In the genomic region with DNA sequence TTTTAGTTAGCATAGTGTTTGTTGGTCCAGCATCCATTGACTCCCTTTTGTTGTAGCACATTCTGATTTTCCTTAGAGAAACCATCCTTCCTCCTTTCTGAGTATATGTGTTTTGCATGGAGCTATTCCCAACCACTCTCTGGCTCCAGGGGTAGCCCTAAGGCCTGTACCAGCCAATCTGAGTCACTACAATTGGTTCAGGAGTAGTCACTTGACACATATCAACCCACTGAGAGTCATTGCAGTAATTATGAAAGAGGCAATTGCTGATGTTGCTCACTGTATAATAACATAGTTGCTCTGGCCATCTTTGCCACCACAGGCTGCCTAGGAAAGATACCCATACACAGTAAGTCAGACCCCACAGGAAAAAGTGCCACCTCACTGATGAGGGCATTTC, we compare ENCODE assay signal across 29 cellular contexts.
DNase-seq lines count a peak whose midpoint lies in the region; ATAC-seq and TF ChIP-seq lines count a peak whose summit lies in the region.
"Had no signal": no experiment of that assay in that cellular context is flagged by ENCODE, and none has a peak within 500 bp of the region (broad histone marks: within the 10 kb centered on the region; RNA-seq: fewer than 3 reads in every experiment).

No MANE protein-coding gene starts in this region.

- peak; percentile 47 for DNase-seq in PC-3
- peak; percentile 35 for DNase-seq in astrocyte of the hippocampus (ENCODE audit: low read depth, low spot score)
- DNase-seq in foreskin keratinocyte, result peak in 1 of 2 donors; percentile 36
- DNase-seq in naive thymus-derived CD8-positive, alpha-beta T cell, result no peak
- no peak for DNase-seq in SHP77 (lab: John Stamatoyannopoulos, UW)
- DNase-seq: activated CD4-positive, alpha-beta T cell treated with anti-CD3 and anti-CD28 coated beads, Interleukin-2, amount 50 U/mL, for 48 hours; activated CD4-positive, CD25-positive, alpha-beta regulatory T cell; activated naive CD4-positive, alpha-beta T cell treated with anti-CD3 and anti-CD28 coated beads for 36 hours; AML-193; amniotic stem cell; CD4-positive, alpha-beta memory T cell; colonic mucosa; effector memory CD8-positive, alpha-beta T cell; KBM-7; natural killer cell; NCI-H1417; NCI-H2081; NCI-H345; NCI-H774; stimulated activated naive CD8-positive, alpha-beta T cell treated with anti-CD3 and anti-CD28 coated beads, Interleukin-15, amount 100 ng/mL, for 72 hours; T-helper 9 cell had no signal

- no peaks in the 10 kb centered on the region for H3K79me2 ChIP-seq in ACC112 (ENCODE audit: control insufficient read depth, insufficient read depth, low read length, unreplicated experiment)
- H3K79me2 ChIP-seq in PC-3 (ENCODE audit: low read length), result no peaks in the 10 kb centered on the region

- H3K9me3 Mint-ChIP-seq in naive thymus-derived CD8-positive, alpha-beta T cell, result peaks cover 0 to 8% (median under 1%) of the 10 kb centered on the region in 9 donors
- H3K9me3 Mint-ChIP-seq: activated naive CD4-positive, alpha-beta T cell treated with anti-CD3 and anti-CD28 coated beads for 36 hours; activated T-helper 1 cell treated with anti-CD3 and anti-CD28 coated beads, Interleukin-12 subunit alpha, Interleukin-12 subunit beta, Interleukin-2, Interleukin-4 antibody, amounts not matched to agents 30 ng/mL and 10 ng/mL and 1 ng/mL, durations not matched to agents 14 hours and 24 hours and 36 hours; effector memory CD8-positive, alpha-beta T cell; stimulated activated naive CD8-positive, alpha-beta T cell treated with anti-CD3 and anti-CD28 coated beads, Interleukin-15, amount 100 ng/mL, for 72 hours had no signal

- peak; percentile 9; the same call in 1 of the 2 replicates for ATAC-seq in PC-3
- peak; percentile 59 for ATAC-seq in foreskin keratinocyte
- no peak for ATAC-seq in GM21423 (IDR thresholded peaks at IDR 0.05; ENCODE audit: unreplicated experiment)
- no peak for ATAC-seq in HG02623 (IDR thresholded peaks at IDR 0.05; ENCODE audit: unreplicated experiment)
- ATAC-seq in naive thymus-derived CD8-positive, alpha-beta T cell, result no peak
- ATAC-seq: effector memory CD8-positive, alpha-beta T cell; esophagus mucosa; HCT116; natural killer cell; stimulated activated naive CD8-positive, alpha-beta T cell treated with anti-CD3 and anti-CD28 coated beads, Interleukin-15, amount 100 ng/mL, for 72 hours had no signal

- H3K4me1 ChIP-seq in ACC112 (ENCODE audit: control insufficient read depth, insufficient read depth, low read length, unreplicated experiment) (peaks cover 59% of the 10 kb centered on the region), PC-3 (ENCODE audit: insufficient read depth, low read length) (peaks cover 84% of the 10 kb centered on the region), foreskin keratinocyte (peaks cover 13% of the 10 kb centered on the region)
- H3K4me1 ChIP-seq: colonic mucosa had no signal

- TF ChIP-seq CTCF in PC-3 (conservative IDR thresholded peaks at IDR 0.05; ENCODE audit: low read depth, low read length) (no peak), foreskin keratinocyte (conservative IDR thresholded peaks at IDR 0.05) (no peak)

- no peak overlapping the region for H3K27ac Mint-ChIP-seq in naive thymus-derived CD8-positive, alpha-beta T cell
- H3K27ac Mint-ChIP-seq: activated naive CD4-positive, alpha-beta T cell treated with anti-CD3 and anti-CD28 coated beads for 36 hours; activated T-helper 1 cell treated with anti-CD3 and anti-CD28 coated beads, Interleukin-12 subunit alpha, Interleukin-12 subunit beta, Interleukin-2, Interleukin-4 antibody, amounts not matched to agents 30 ng/mL and 10 ng/mL and 1 ng/mL, durations not matched to agents 14 hours and 24 hours and 36 hours; CD4-positive, alpha-beta memory T cell; effector memory CD8-positive, alpha-beta T cell; natural killer cell; stimulated activated naive CD8-positive, alpha-beta T cell treated with anti-CD3 and anti-CD28 coated beads, Interleukin-15, amount 100 ng/mL, for 72 hours had no signal

- no peak overlapping the region for H3K4me3 Mint-ChIP-seq in naive thymus-derived CD8-positive, alpha-beta T cell
- H3K4me3 Mint-ChIP-seq: activated naive CD4-positive, alpha-beta T cell treated with anti-CD3 and anti-CD28 coated beads for 36 hours; activated T-helper 1 cell treated with anti-CD3 and anti-CD28 coated beads, Interleukin-12 subunit alpha, Interleukin-12 subunit beta, Interleukin-2, Interleukin-4 antibody, amounts not matched to agents 30 ng/mL and 10 ng/mL and 1 ng/mL, durations not matched to agents 14 hours and 24 hours and 36 hours; CD4-positive, alpha-beta memory T cell; effector memory CD8-positive, alpha-beta T cell; natural killer cell; stimulated activated naive CD8-positive, alpha-beta T cell treated with anti-CD3 and anti-CD28 coated beads, Interleukin-15, amount 100 ng/mL, for 72 hours had no signal

- H3F3A ChIP-seq in PC-3 (ENCODE audit: low read length, unreplicated experiment), result peaks cover 10% of the 10 kb centered on the region

- no peaks in the 10 kb centered on the region for H3K27me3 ChIP-seq in ACC112 (ENCODE audit: insufficient read depth, low read length)
- H3K27me3 ChIP-seq in PC-3 (ENCODE audit: low read length), result no peaks in the 10 kb centered on the region
- no peaks in the 10 kb centered on the region for H3K27me3 ChIP-seq in foreskin keratinocyte
- H3K27me3 ChIP-seq: colonic mucosa, tibial nerve had no signal

- H3K27me3 Mint-ChIP-seq in naive thymus-derived CD8-positive, alpha-beta T cell, result no peaks in the 10 kb centered on the region
- H3K27me3 Mint-ChIP-seq: CD4-positive, alpha-beta memory T cell; effector memory CD8-positive, alpha-beta T cell; stimulated activated naive CD8-positive, alpha-beta T cell treated with anti-CD3 and anti-CD28 coated beads, Interleukin-15, amount 100 ng/mL, for 72 hours had no signal

- H4K20me1 ChIP-seq in PC-3 (ENCODE audit: low read length), result no peaks in the 10 kb centered on the region

- 0 out of 2 replicates have a peak overlapping the region, but pooled peaks have one; percentile 11 for H3K27ac ChIP-seq in ACC112 (ENCODE audit: low read depth, low read length)
- peak overlapping the region; percentile 92 for H3K27ac ChIP-seq in PC-3 (ENCODE audit: low read length)
- H3K27ac ChIP-seq in foreskin keratinocyte, result no peak overlapping the region
- H3K27ac ChIP-seq: colonic mucosa, skin epidermis, tibial nerve had no signal

- H2AFZ ChIP-seq in ACC112 (ENCODE audit: low read length, unreplicated experiment) (peak overlapping the region; percentile 64), PC-3 (ENCODE audit: low read length) (no peak overlapping the region)

- intact Hi-C loops in PC-3 (cut with micrococcal nuclease), result loop anchor here (5.0 to 10.0 kb wide), 3 partner anchors 130 to 720 kb away; no protein-coding TSS in a partner anchor

- no peak overlapping the region for H3K4me3 ChIP-seq in ACC112 (ENCODE audit: low read depth, low read length)
- H3K4me3 ChIP-seq in PC-3 (ENCODE audit: low read length), result no peak overlapping the region
- H3K4me3 ChIP-seq: colonic mucosa, skin epidermis, tibial nerve had no signal

- POLR2A ChIA-PET in PC-3 (lab: Charles Lee; ENCODE audit: unreplicated experiment), result no interaction called here
- POLR2A ChIA-PET in naive thymus-derived CD8-positive, alpha-beta T cell (lab: Charles Lee), result no interaction called here

- H3K4me1 Mint-ChIP-seq in naive thymus-derived CD8-positive, alpha-beta T cell, result no peaks in the 10 kb centered on the region
- H3K4me1 Mint-ChIP-seq: CD4-positive, alpha-beta memory T cell; natural killer cell; stimulated activated naive CD8-positive, alpha-beta T cell treated with anti-CD3 and anti-CD28 coated beads, Interleukin-15, amount 100 ng/mL, for 72 hours had no signal

- no peaks in the 10 kb centered on the region for H3K36me3 Mint-ChIP-seq in naive thymus-derived CD8-positive, alpha-beta T cell
- H3K36me3 Mint-ChIP-seq: CD4-positive, alpha-beta memory T cell; natural killer cell had no signal

- H3K36me3 ChIP-seq in ACC112 (ENCODE audit: insufficient read depth, low read length) (no peaks in the 10 kb centered on the region), PC-3 (ENCODE audit: low read depth, low read length) (no peaks in the 10 kb centered on the region)
- H3K36me3 ChIP-seq: colonic mucosa, tibial nerve had no signal

- H3K9ac ChIP-seq in PC-3 (ENCODE audit: low read length), result peak overlapping the region; percentile 65

- peak overlapping the region; percentile 66 for H3K4me2 ChIP-seq in PC-3 (ENCODE audit: low read length)

- no peaks in the 10 kb centered on the region for H3K9me3 ChIP-seq in PC-3 (ENCODE audit: low read length)
- H3K9me3 ChIP-seq: colonic mucosa, tibial nerve had no signal

- CTCF ChIA-PET in PC-3 (lab: Charles Lee), result interaction anchor here (0.5 kb wide), 1 partner anchor 956 kb away, joined by 3 read pairs; no protein-coding TSS in a partner anchor

- no peaks in the 10 kb centered on the region for H3K9me2 ChIP-seq in PC-3 (replicated peaks; ENCODE audit: low read length)

- BruUV-seq in PC-3 (replicated peaks; lab: Mats Ljungman, UMichigan), result no TSS peak

Comparison
In these comparisons a context has a peak if more than half of its experiments do, and no peak if none do; other contexts are left out.
1. ATAC-seq: peak in PC-3 (single experiment) and foreskin keratinocyte (single experiment); none in GM21423 (single experiment), HG02623 (single experiment) and naive thymus-derived CD8-positive, alpha-beta T cell (0 of 2).
2. DNase-seq: peak in PC-3 (single experiment) and astrocyte of the hippocampus (single experiment); none in naive thymus-derived CD8-positive, alpha-beta T cell (0 of 10) and SHP77 (0 of 2).